Comparison of ENCODE assay signal across 11 cellular contexts in genomic region chr5:115579747-115580173, GRCh38. TPM values are rescaled to one million over a fixed set of nuclear protein-coding genes. Genes with fewer than 3 reads are reported as not detected.
DNase-seq lines count a peak whose midpoint lies in the region; ATAC-seq and FAIRE-seq lines count a peak whose summit lies in the region.
"Had no signal": no experiment of that assay in that cellular context is flagged by ENCODE, and none has a peak within 500 bp of the region (broad histone marks: within the 10 kb centered on the region; RNA-seq: fewer than 3 reads in every experiment).

No MANE protein-coding gene starts in this region.

- no peaks in the 10 kb centered on the region for H3K27me3 ChIP-seq in neuronal stem cell (ENCODE audit: control insufficient read depth in 3 of 3, insufficient read depth in 3 of 3, low read depth in 1 of 3, low read length in 3 of 3)

- ATAC-seq in GM18861 (IDR thresholded peaks at IDR 0.05; ENCODE audit: unreplicated experiment) (peak; percentile 78), GM21825 (IDR thresholded peaks at IDR 0.05; ENCODE audit: unreplicated experiment) (peak; percentile 58), HG03442 (IDR thresholded peaks at IDR 0.05; ENCODE audit: unreplicated experiment) (peak; percentile 67)
- ATAC-seq: left lobe of liver had no signal

- H3K9me3 Mint-ChIP-seq in activated CD4-positive, alpha-beta T cell treated with anti-CD3 and anti-CD28 coated beads, Interleukin-2, amount 10 ng/mL, durations not matched to agents 24 days and 14 days: no peaks in the 10 kb centered on the region

- no peak overlapping the region for H3K4me3 ChIP-seq in neuronal stem cell (ENCODE audit: low read length in 2 of 2)

- no peak overlapping the region for H2BK120ac ChIP-seq in neuronal stem cell (ENCODE audit: low read depth, low read length)

- no peak overlapping the region for H2AK5ac ChIP-seq in neuronal stem cell (ENCODE audit: low read depth, low read length)

- no peak overlapping the region for H3K14ac ChIP-seq in neuronal stem cell (ENCODE audit: low read length)

- WGBS in neuronal stem cell (ENCODE audit: extremely low coverage in 2 of 2, insufficient read length in 2 of 2, insufficient replicate concordance in 1 of 2), 2 donors: no CpG with 5 or more reads among the region's 6 CpGs

- no peak overlapping the region for H4K91ac ChIP-seq in neuronal stem cell (ENCODE audit: low read depth, low read length, poor library complexity)

- no peak for DNase-seq in neuronal stem cell (ENCODE audit: low spot score)
- no peak for DNase-seq in activated CD4-positive, alpha-beta T cell treated with anti-CD3 and anti-CD28 coated beads, Interleukin-2, amount 10 ng/mL, durations not matched to agents 24 days and 14 days
- DNase-seq in NCI-H69 (lab: John Stamatoyannopoulos, UW): no peak
- DNase-seq in superior temporal gyrus (ENCODE audit: extremely low spot score): no peak
- DNase-seq: activated naive CD4-positive, alpha-beta T cell treated with anti-CD3 and anti-CD28 coated beads, Interleukin-2, amount 50 U/mL, for 16 hours had no signal

- no peaks in the 10 kb centered on the region for H3K36me3 Mint-ChIP-seq in activated CD4-positive, alpha-beta T cell treated with anti-CD3 and anti-CD28 coated beads, Interleukin-2, amount 10 ng/mL, durations not matched to agents 24 days and 14 days (ENCODE audit: low read depth)

- no peaks in the 10 kb centered on the region for H3K79me1 ChIP-seq in neuronal stem cell (ENCODE audit: low read depth, low read length)

- peaks cover 2 to 3% of the 10 kb centered on the region in 2 donors for H3K4me1 ChIP-seq in neuronal stem cell (ENCODE audit: control insufficient read depth in 2 of 2, insufficient read depth in 1 of 2, low read depth in 1 of 2, low read length in 2 of 2)

- H3K4me2 ChIP-seq in neuronal stem cell (ENCODE audit: insufficient read depth, low read length, poor library complexity, severe bottlenecking): no peak overlapping the region

- H2AFZ ChIP-seq in neuronal stem cell (ENCODE audit: low read length): no peak overlapping the region

- H3K9ac ChIP-seq in neuronal stem cell (ENCODE audit: low read depth, low read length, poor library complexity): no peak overlapping the region

- H3K9me3 ChIP-seq in neuronal stem cell (replicated peaks in 1 of 2; ENCODE audit: control insufficient read depth in 2 of 2, insufficient read depth in 1 of 2, low read depth in 1 of 2, low read length in 2 of 2): peaks cover 0 to 1% of the 10 kb centered on the region in 2 donors

- H3K27ac ChIP-seq in neuronal stem cell (replicated peaks; ENCODE audit: low read length): no peak overlapping the region

- no peak overlapping the region for H3K18ac ChIP-seq in neuronal stem cell (ENCODE audit: low read length)

- H2BK15ac ChIP-seq in neuronal stem cell (ENCODE audit: low read length): no peak overlapping the region

- H3K4me1 Mint-ChIP-seq in activated CD4-positive, alpha-beta T cell treated with anti-CD3 and anti-CD28 coated beads, Interleukin-2, amount 10 ng/mL, durations not matched to agents 24 days and 14 days: no peaks in the 10 kb centered on the region

- H2BK12ac ChIP-seq in neuronal stem cell (ENCODE audit: low read length): no peak overlapping the region

- H3K4me3 Mint-ChIP-seq in activated CD4-positive, alpha-beta T cell treated with anti-CD3 and anti-CD28 coated beads, Interleukin-2, amount 10 ng/mL, durations not matched to agents 24 days and 14 days: no peak overlapping the region

- H3K27me3 Mint-ChIP-seq in activated CD4-positive, alpha-beta T cell treated with anti-CD3 and anti-CD28 coated beads, Interleukin-2, amount 10 ng/mL, durations not matched to agents 24 days and 14 days: peaks cover 4% of the 10 kb centered on the region

- H3K27ac Mint-ChIP-seq in activated CD4-positive, alpha-beta T cell treated with anti-CD3 and anti-CD28 coated beads, Interleukin-2, amount 10 ng/mL, durations not matched to agents 24 days and 14 days: no peak overlapping the region

- peak; percentile 49 for FAIRE-seq in islet of Langerhans (lab: Jason Lieb, UNC)
- FAIRE-seq: TTC549 had no signal

- no peak overlapping the region for H3K4ac ChIP-seq in neuronal stem cell (ENCODE audit: low read length)

- H3K23ac ChIP-seq in neuronal stem cell (ENCODE audit: low read depth, low read length, poor library complexity): no peak overlapping the region

- intact Hi-C loops in activated CD4-positive, alpha-beta T cell treated with anti-CD3 and anti-CD28 coated beads, Interleukin-2, amount 10 ng/mL, durations not matched to agents 24 days and 14 days (cut with micrococcal nuclease): no loop called here

- H4K8ac ChIP-seq in neuronal stem cell (ENCODE audit: low read depth, low read length): no peak overlapping the region

- no peaks in the 10 kb centered on the region for H3K36me3 ChIP-seq in neuronal stem cell (replicated peaks in 1 of 2; ENCODE audit: control insufficient read depth in 2 of 2, insufficient read depth in 2 of 2, low read length in 2 of 2)

- H2BK5ac ChIP-seq in neuronal stem cell (ENCODE audit: low read length): no peak overlapping the region

RNA-seq across cellular contexts. Expression of gene TICAM2, which starts 22.5 kb away (rescaled TPM):
- polyA plus RNA-seq in neuronal stem cell (2013, experiment 1 of 2): 0.36 TPM
- 0.39 TPM for polyA plus RNA-seq in neuronal stem cell (2013, experiment 2 of 2)
- total RNA-seq in activated CD4-positive, alpha-beta T cell treated with anti-CD3 and anti-CD28 coated beads, Interleukin-2, amount 10 ng/mL, durations not matched to agents 24 days and 14 days: 0.86 and 1.0 TPM in 2 replicates

RNA-seq across cellular contexts. Expression of gene FEM1C, which starts 35.2 kb away (rescaled TPM):
- 9.1 TPM for polyA plus RNA-seq in neuronal stem cell (2013, experiment 1 of 2)
- 9.3 TPM for polyA plus RNA-seq in neuronal stem cell (2013, experiment 2 of 2)
- total RNA-seq in activated CD4-positive, alpha-beta T cell treated with anti-CD3 and anti-CD28 coated beads, Interleukin-2, amount 10 ng/mL, durations not matched to agents 24 days and 14 days: 13.9 and 14.6 TPM in 2 replicates

RNA-seq across cellular contexts. Expression of gene TMED7, which starts 46.1 kb away (rescaled TPM):
- polyA plus RNA-seq in neuronal stem cell (2013, experiment 1 of 2): 37.0 TPM
- polyA plus RNA-seq in neuronal stem cell (2013, experiment 2 of 2): 38.5 TPM
- total RNA-seq in activated CD4-positive, alpha-beta T cell treated with anti-CD3 and anti-CD28 coated beads, Interleukin-2, amount 10 ng/mL, durations not matched to agents 24 days and 14 days: 40.9 and 41.9 TPM in 2 replicates
